Comparison of ENCODE assay signal across 15 cellular contexts in the genomic region with DNA sequence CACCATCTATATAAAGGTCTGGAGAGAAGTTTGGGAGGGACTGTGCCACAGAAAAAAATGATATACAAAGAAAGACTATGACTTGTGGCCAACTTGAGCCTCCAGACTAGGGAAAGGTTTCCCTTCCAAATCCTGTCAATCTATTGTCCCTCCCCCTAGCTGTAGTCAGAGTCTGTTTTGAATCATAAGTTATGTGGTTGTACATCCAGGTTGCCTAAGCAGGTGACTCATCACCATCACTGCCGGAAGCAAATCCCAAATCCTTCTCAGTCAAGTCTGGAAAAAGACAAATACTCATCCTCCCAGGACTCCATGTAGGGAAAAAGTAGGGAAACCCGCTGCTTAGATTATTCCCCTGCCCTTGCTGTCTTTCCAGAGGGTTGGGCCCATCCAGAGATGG.
A peak's percentile ranks its signal among the peaks of the same experiment; 100 is the strongest.
DNase-seq lines count a peak whose midpoint lies in the region; ATAC-seq and TF ChIP-seq lines count a peak whose summit lies in the region.
"Had no signal": no experiment of that assay in that cellular context is flagged by ENCODE, and none has a peak within 500 bp of the region (broad histone marks: within the 10 kb centered on the region; RNA-seq: fewer than 3 reads in every experiment).

No MANE protein-coding gene starts in this region.

- no peaks in the 10 kb centered on the region for H4K20me1 ChIP-seq in PC-3 (ENCODE audit: low read length)
- H4K20me1 ChIP-seq in osteoblast (ENCODE audit: insufficient read depth, low read length) = no peaks in the 10 kb centered on the region

- intact Hi-C loops in PC-3 (cut with micrococcal nuclease) = no loop called here

- peak; percentile 85 for ATAC-seq in PC-3
- ATAC-seq in HG02759 (IDR thresholded peaks at IDR 0.05; ENCODE audit: unreplicated experiment) = no peak

- no peak overlapping the region for H3K4me3 ChIP-seq in PC-3 (ENCODE audit: low read length)
- no peak overlapping the region for H3K4me3 ChIP-seq in osteoblast (ENCODE audit: insufficient read depth, low read length)

- H3K79me2 ChIP-seq in PC-3 (ENCODE audit: low read length) (no peaks in the 10 kb centered on the region), osteoblast (ENCODE audit: insufficient read depth, low read length) (no peaks in the 10 kb centered on the region)

- H2AFZ ChIP-seq in PC-3 (ENCODE audit: low read length) (no peak overlapping the region), osteoblast (ENCODE audit: low read length) (no peak overlapping the region)

- no peaks in the 10 kb centered on the region for H3K9me2 ChIP-seq in PC-3 (replicated peaks; ENCODE audit: low read length)

- H3K27me3 ChIP-seq in PC-3 (ENCODE audit: low read length) (no peaks in the 10 kb centered on the region), osteoblast (ENCODE audit: insufficient read depth, low read length) (no peaks in the 10 kb centered on the region)

- no peak overlapping the region for H3K27ac ChIP-seq in PC-3 (ENCODE audit: low read length)
- peak overlapping the region; percentile 21 for H3K27ac ChIP-seq in epithelial cell of prostate
- H3K27ac ChIP-seq in osteoblast (ENCODE audit: low read depth, low read length) = no peak overlapping the region

- peaks cover 5% of the 10 kb centered on the region; the same call in 1 of the 2 replicates for H3K4me1 ChIP-seq in PC-3 (ENCODE audit: insufficient read depth, low read length)
- peaks cover 7% of the 10 kb centered on the region for H3K4me1 ChIP-seq in osteoblast (ENCODE audit: insufficient read depth, low read length)

- POLR2A ChIA-PET in PC-3 (lab: Charles Lee; ENCODE audit: unreplicated experiment) = no interaction called here

- peak; percentile 84 for DNase-seq in ELR (ENCODE audit: low read depth)
- peak; percentile 79 for DNase-seq in PC-3
- peak; percentile 72 for DNase-seq in epithelial cell of prostate (ENCODE audit: low read depth, low spot score)
- peak; percentile 87 for DNase-seq in osteoblast (ENCODE audit: insufficient read length, low spot score, missing footprints)
- DNase-seq in stimulated activated CD4-positive, alpha-beta T cell treated with anti-CD3 and anti-CD28 coated beads, Interleukin-15, amount 100 ng/mL, for 24 hours = no peak
- no peak for DNase-seq in DMS153 treated with DMSO at 0.1 percent for 48 hours (lab: John Stamatoyannopoulos, UW; ENCODE audit: unreplicated experiment)
- DNase-seq in ecto neural progenitor cell (ENCODE audit: low spot score) = no peak
- DNase-seq: activated CD4-positive, alpha-beta T cell treated with anti-CD3 and anti-CD28 coated beads, Interleukin-2, amount 10 ng/mL, durations not matched to agents 7 days and 5 days; activated naive CD4-positive, alpha-beta T cell treated with Interleukin-2 at 50 U/mL for 16 hours; DMS79; midbrain; NCI-H1048; NCI-H774; retina had no signal

- H3K9me3 ChIP-seq in PC-3 (ENCODE audit: low read length) (no peaks in the 10 kb centered on the region), osteoblast (ENCODE audit: low read depth, low read length) (no peaks in the 10 kb centered on the region)

- no TSS peak for BruUV-seq in PC-3 (replicated peaks; lab: Mats Ljungman, UMichigan)

- no peak overlapping the region for H3K9ac ChIP-seq in PC-3 (ENCODE audit: low read length)

- H3F3A ChIP-seq in PC-3 (ENCODE audit: low read length, unreplicated experiment) = no peaks in the 10 kb centered on the region

- CTCF ChIA-PET in PC-3 (lab: Charles Lee) = no interaction called here

- H3K4me2 ChIP-seq in PC-3 (ENCODE audit: low read length) (no peak overlapping the region), osteoblast (ENCODE audit: insufficient read depth, low read length) (no peak overlapping the region)

- TF ChIP-seq CTCF in PC-3 (conservative IDR thresholded peaks at IDR 0.05; ENCODE audit: low read depth, low read length) (no peak), osteoblast (IDR thresholded peaks at IDR 0.05; ENCODE audit: extremely low read depth, low read depth, low read length) (no peak)

- H3K36me3 ChIP-seq in PC-3 (ENCODE audit: low read depth, low read length) (no peaks in the 10 kb centered on the region), osteoblast (ENCODE audit: insufficient read depth, low read length) (no peaks in the 10 kb centered on the region)

Comparison
In these comparisons a context has a peak if more than half of its experiments do, and no peak if none do; other contexts are left out.
1. DNase-seq: peak in ELR (single experiment), PC-3 (single experiment), epithelial cell of prostate (single experiment) and osteoblast (single experiment); none in stimulated activated CD4-positive, alpha-beta T cell treated with anti-CD3 and anti-CD28 coated beads, Interleukin-15, amount 100 ng/mL, for 24 hours (single experiment), DMS153 treated with DMSO at 0.1 percent for 48 hours (single experiment) and ecto neural progenitor cell (single experiment).